In the genomic region with DNA sequence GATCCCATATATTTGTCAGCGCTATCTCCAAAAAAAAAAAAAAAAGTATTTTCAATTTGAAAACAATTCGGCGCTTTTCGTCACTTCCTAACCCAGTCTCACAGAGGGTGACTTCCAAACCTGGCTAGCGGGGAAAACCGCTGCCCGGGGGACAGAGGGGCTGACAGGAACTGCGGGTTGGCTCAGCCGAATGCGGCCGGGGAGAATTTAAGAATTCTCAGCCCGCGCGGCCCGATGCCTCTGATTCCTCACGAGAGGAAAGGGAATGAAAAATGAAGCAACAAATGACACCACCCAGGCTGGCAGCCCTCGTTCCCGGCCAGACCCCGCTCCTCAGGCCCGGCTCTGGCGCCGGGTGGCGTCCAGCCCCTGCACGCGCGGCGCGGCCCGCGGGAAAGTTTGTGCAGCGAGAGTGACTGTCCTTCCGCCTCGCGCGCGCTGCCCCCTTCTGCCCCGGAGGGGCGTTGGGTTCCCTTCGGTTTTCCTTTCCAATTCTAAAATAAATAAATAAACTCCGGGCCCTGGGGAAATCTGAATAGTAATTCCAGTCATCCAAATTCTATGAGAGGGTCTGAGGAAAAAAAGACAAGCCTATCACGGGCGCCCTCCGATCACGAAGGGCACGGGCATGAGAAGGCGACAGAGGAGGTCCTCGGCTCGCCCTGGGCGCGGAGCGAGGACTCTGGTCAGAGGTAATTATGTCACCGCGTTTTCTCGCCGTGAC, we compare ENCODE assay signal across 2 cellular contexts.
TF ChIP-seq lines count a peak whose summit lies in the region.

No MANE protein-coding gene starts in this region.

TF ChIP-seq in SK-N-SH, 30 proteins besides CTCF, POLR2A, EP300 and RAD21 (continued from another document):
- TF ChIP-seq GATA2 (CRISPR knock-in tag; IDR thresholded peaks at IDR 0.05) (no peak), NRF1 (IDR thresholded peaks at IDR 0.05; ENCODE audit: low read depth, low read length) (no peak), TAF1 (IDR thresholded peaks at IDR 0.05; ENCODE audit: borderline replicate concordance, low read depth, low read length) (no peak), MXI1 (IDR thresholded peaks at IDR 0.05; ENCODE audit: low read depth, low read length) (no peak), RCOR1 (IDR thresholded peaks at IDR 0.05; ENCODE audit: low read length) (no peak), TCF12 (IDR thresholded peaks at IDR 0.05) (no peak), ELF1 (IDR thresholded peaks at IDR 0.05) (no peak), EZH2phosphoT487 (IDR thresholded peaks at IDR 0.05; ENCODE audit: borderline replicate concordance, low read depth) (no peak)
- TF ChIP-seq, protein P1, sequence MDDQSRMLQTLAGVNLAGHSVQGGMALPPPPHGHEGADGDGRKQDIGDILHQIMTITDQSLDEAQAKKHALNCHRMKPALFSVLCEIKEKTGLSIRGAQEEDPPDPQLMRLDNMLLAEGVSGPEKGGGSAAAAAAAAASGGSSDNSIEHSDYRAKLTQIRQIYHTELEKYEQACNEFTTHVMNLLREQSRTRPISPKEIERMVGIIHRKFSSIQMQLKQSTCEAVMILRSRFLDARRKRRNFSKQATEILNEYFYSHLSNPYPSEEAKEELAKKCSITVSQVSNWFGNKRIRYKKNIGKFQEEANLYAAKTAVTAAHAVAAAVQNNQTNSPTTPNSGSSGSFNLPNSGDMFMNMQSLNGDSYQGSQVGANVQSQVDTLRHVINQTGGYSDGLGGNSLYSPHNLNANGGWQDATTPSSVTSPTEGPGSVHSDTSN (IDR thresholded peaks at IDR 0.05) = no peak
- TF ChIP-seq, protein P2, sequence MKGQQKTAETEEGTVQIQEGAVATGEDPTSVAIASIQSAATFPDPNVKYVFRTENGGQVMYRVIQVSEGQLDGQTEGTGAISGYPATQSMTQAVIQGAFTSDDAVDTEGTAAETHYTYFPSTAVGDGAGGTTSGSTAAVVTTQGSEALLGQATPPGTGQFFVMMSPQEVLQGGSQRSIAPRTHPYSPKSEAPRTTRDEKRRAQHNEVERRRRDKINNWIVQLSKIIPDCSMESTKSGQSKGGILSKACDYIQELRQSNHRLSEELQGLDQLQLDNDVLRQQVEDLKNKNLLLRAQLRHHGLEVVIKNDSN (IDR thresholded peaks at IDR 0.05; ENCODE audit: borderline replicate concordance, low read depth) = no peak
- TF ChIP-seq, protein P3, sequence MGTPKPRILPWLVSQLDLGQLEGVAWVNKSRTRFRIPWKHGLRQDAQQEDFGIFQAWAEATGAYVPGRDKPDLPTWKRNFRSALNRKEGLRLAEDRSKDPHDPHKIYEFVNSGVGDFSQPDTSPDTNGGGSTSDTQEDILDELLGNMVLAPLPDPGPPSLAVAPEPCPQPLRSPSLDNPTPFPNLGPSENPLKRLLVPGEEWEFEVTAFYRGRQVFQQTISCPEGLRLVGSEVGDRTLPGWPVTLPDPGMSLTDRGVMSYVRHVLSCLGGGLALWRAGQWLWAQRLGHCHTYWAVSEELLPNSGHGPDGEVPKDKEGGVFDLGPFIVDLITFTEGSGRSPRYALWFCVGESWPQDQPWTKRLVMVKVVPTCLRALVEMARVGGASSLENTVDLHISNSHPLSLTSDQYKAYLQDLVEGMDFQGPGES (IDR thresholded peaks at IDR 0.05; ENCODE audit: low read depth, low read length) = no peak

TF ChIP-seq in SK-N-SH treated with all-trans-retinoic acid at 6 μM for 48 hours, 23 proteins besides CTCF, POLR2A, EP300 and RAD21 (continued from another document):
- TF ChIP-seq ZNF565 (CRISPR knock-in tag; conservative IDR thresholded peaks at IDR 0.05; ENCODE audit: low read depth) = no peak
- TF ChIP-seq, protein P4, sequence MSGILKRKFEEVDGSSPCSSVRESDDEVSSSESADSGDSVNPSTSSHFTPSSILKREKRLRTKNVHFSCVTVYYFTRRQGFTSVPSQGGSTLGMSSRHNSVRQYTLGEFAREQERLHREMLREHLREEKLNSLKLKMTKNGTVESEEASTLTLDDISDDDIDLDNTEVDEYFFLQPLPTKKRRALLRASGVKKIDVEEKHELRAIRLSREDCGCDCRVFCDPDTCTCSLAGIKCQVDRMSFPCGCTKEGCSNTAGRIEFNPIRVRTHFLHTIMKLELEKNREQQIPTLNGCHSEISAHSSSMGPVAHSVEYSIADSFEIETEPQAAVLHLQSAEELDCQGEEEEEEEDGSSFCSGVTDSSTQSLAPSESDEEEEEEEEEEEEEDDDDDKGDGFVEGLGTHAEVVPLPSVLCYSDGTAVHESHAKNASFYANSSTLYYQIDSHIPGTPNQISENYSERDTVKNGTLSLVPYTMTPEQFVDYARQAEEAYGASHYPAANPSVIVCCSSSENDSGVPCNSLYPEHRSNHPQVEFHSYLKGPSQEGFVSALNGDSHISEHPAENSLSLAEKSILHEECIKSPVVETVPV (CRISPR knock-in tag; IDR thresholded peaks at IDR 0.05) = no peak
- TF ChIP-seq ESRRG (CRISPR knock-in tag; IDR thresholded peaks at IDR 0.05) = no peak
- no peak for TF ChIP-seq ZNF70 (CRISPR knock-in tag; IDR thresholded peaks at IDR 0.05)
- TF ChIP-seq, protein P5, sequence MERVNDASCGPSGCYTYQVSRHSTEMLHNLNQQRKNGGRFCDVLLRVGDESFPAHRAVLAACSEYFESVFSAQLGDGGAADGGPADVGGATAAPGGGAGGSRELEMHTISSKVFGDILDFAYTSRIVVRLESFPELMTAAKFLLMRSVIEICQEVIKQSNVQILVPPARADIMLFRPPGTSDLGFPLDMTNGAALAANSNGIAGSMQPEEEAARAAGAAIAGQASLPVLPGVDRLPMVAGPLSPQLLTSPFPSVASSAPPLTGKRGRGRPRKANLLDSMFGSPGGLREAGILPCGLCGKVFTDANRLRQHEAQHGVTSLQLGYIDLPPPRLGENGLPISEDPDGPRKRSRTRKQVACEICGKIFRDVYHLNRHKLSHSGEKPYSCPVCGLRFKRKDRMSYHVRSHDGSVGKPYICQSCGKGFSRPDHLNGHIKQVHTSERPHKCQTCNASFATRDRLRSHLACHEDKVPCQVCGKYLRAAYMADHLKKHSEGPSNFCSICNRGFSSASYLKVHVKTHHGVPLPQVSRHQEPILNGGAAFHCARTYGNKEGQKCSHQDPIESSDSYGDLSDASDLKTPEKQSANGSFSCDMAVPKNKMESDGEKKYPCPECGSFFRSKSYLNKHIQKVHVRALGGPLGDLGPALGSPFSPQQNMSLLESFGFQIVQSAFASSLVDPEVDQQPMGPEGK (CRISPR knock-in tag; IDR thresholded peaks at IDR 0.05; ENCODE audit: borderline replicate concordance) = no peak
- no peak for TF ChIP-seq ISL1 (CRISPR knock-in tag; IDR thresholded peaks at IDR 0.05)
- no peak for TF ChIP-seq ZFP3 (CRISPR knock-in tag; IDR thresholded peaks at IDR 0.05)
- TF ChIP-seq ZC3H10 (CRISPR knock-in tag; IDR thresholded peaks at IDR 0.05) = no peak
